Comparison of ENCODE assay signal across 8 cellular contexts in genomic region chr5:1511651-1512540, GRCh38. TPM values are rescaled to one million over a fixed set of nuclear protein-coding genes. Genes with fewer than 3 reads are reported as not detected.
A peak's percentile ranks its signal among the peaks of the same experiment; 100 is the strongest.
DNase-seq lines count a peak whose midpoint lies in the region; ATAC-seq and TF ChIP-seq lines count a peak whose summit lies in the region.
"Had no signal": no experiment of that assay in that cellular context is flagged by ENCODE, and none has a peak within 500 bp of the region (broad histone marks: within the 10 kb centered on the region; RNA-seq: fewer than 3 reads in every experiment).

No MANE protein-coding gene starts in this region.

- H3K9me2 ChIP-seq in Loucy (replicated peaks; ENCODE audit: low read depth, low read length), result no peaks in the 10 kb centered on the region

- H3K79me2 ChIP-seq in Loucy (ENCODE audit: insufficient read depth, low read length), result peaks cover 99% of the 10 kb centered on the region

- H3F3A ChIP-seq in Loucy (ENCODE audit: low read depth), result no peaks in the 10 kb centered on the region

- peaks cover under 1% of the 10 kb centered on the region for H3K4me1 Mint-ChIP-seq in chondrocyte (ENCODE audit: low read depth)
- peaks cover 30% of the 10 kb centered on the region for H3K4me1 Mint-ChIP-seq in mesothelial cell of epicardium

- H4K20me1 ChIP-seq in Loucy (ENCODE audit: insufficient read depth, low read length, poor library complexity, severe bottlenecking), result peaks cover 74% of the 10 kb centered on the region

- no peak overlapping the region for H3K4me3 ChIP-seq in Loucy (ENCODE audit: low read length, poor library complexity, severe bottlenecking)

- no peak overlapping the region for H3K4me3 Mint-ChIP-seq in chondrocyte (ENCODE audit: unreplicated experiment)
- H3K4me3 Mint-ChIP-seq in mesothelial cell of epicardium, result no peak overlapping the region
- H3K4me3 Mint-ChIP-seq: T-cell had no signal

- peaks cover 18% of the 10 kb centered on the region for H3K4me1 ChIP-seq in Loucy (ENCODE audit: insufficient read depth, low read length, poor library complexity, severe bottlenecking)

- TF ChIP-seq CTCF in GM10266 (IDR thresholded peaks at IDR 0.05; ENCODE audit: control insufficient read depth, insufficient read depth, low read depth, missing control alignments) (peak; percentile 39), Loucy (conservative IDR thresholded peaks at IDR 0.05; ENCODE audit: low read length) (peak; percentile 59), chondrocyte (IDR thresholded peaks at IDR 0.05) (peak; percentile 57), mesothelial cell of epicardium (IDR thresholded peaks at IDR 0.05; ENCODE audit: unreplicated experiment) (no peak)

- peaks cover 43% of the 10 kb centered on the region; the same call in 1 of the 2 replicates for H3K36me3 ChIP-seq in Loucy (ENCODE audit: insufficient read depth, low read length)

- H3K27ac Mint-ChIP-seq in chondrocyte (ENCODE audit: unreplicated experiment) (no peak overlapping the region), mesothelial cell of epicardium (no peak overlapping the region)
- H3K27ac Mint-ChIP-seq: T-cell had no signal

- no peak for DNase-seq in GM10266 (ENCODE audit: extremely low spot score)
- peak; percentile 92 for DNase-seq in chondrocyte (ENCODE audit: low spot score)
- peak; percentile 15 to 34 for DNase-seq in mesothelial cell of epicardium (ENCODE audit: low spot score in 2 of 2, unreplicated experiment in 2 of 2)

- H3K9me3 ChIP-seq in Loucy (ENCODE audit: insufficient read depth, low read depth, low read length), result no peaks in the 10 kb centered on the region

- H2AFZ ChIP-seq in Loucy (ENCODE audit: low read length), result no peak overlapping the region

- no peaks in the 10 kb centered on the region for H3K27me3 Mint-ChIP-seq in chondrocyte (ENCODE audit: low read depth)
- no peaks in the 10 kb centered on the region for H3K27me3 Mint-ChIP-seq in mesothelial cell of epicardium (ENCODE audit: low read depth)
- H3K27me3 Mint-ChIP-seq: T-cell had no signal

- no peak overlapping the region for H3K9ac ChIP-seq in Loucy (ENCODE audit: low read depth, low read length, poor library complexity, severe bottlenecking)

- ATAC-seq in HG03457 (IDR thresholded peaks at IDR 0.05; ENCODE audit: unreplicated experiment), result no peak
- ATAC-seq in HG02938 (IDR thresholded peaks at IDR 0.05; ENCODE audit: unreplicated experiment), result no peak
- ATAC-seq in GM19463 (IDR thresholded peaks at IDR 0.05; ENCODE audit: unreplicated experiment), result no peak
- ATAC-seq: T-cell had no signal

- no peaks in the 10 kb centered on the region for H3K9me3 Mint-ChIP-seq in chondrocyte (ENCODE audit: low read depth)
- no peaks in the 10 kb centered on the region for H3K9me3 Mint-ChIP-seq in mesothelial cell of epicardium
- H3K9me3 Mint-ChIP-seq: T-cell had no signal

- peaks cover 10% of the 10 kb centered on the region for H3K36me3 Mint-ChIP-seq in chondrocyte (ENCODE audit: low read depth)
- H3K36me3 Mint-ChIP-seq in mesothelial cell of epicardium, result peaks cover 19% of the 10 kb centered on the region

- no peak overlapping the region for H3K4me2 ChIP-seq in Loucy (ENCODE audit: low read depth, low read length, poor library complexity, severe bottlenecking)

- H3K27me3 ChIP-seq in Loucy (ENCODE audit: insufficient read depth, low read length, poor library complexity, severe bottlenecking), result no peaks in the 10 kb centered on the region

RNA-seq across cellular contexts. Expression of gene LPCAT1, which starts 11.9 kb away (rescaled TPM):
- total RNA-seq in chondrocyte, result 39.9 to 49.4 TPM (median 46.4 TPM) in 3 replicates
- total RNA-seq in mesothelial cell of epicardium, result 73.9 to 76.8 TPM (median 74.8 TPM) in 3 replicates
